In genomic region chr7:100431286-100431735, GRCh38 we compare ENCODE assay signal across 1 cellular context.
A peak's percentile ranks its signal among the peaks of the same experiment; 100 is the strongest.
TF ChIP-seq lines count a peak whose summit lies in the region.

No MANE protein-coding gene starts in this region.

TF ChIP-seq in GM12878, 131 proteins besides CTCF, POLR2A, EP300 and RAD21:
- TF ChIP-seq MLLT1 (IDR thresholded peaks at IDR 0.05), result peak; percentile 24; the same call in 1 of the 2 replicates
- TF ChIP-seq ATF3 (IDR thresholded peaks at IDR 0.05; ENCODE audit: borderline replicate concordance, extremely low read depth, low read depth, low read length), result no peak
